ENCODE assay signal across 13 cellular contexts in genomic region chr2:86675611-86676015, GRCh38. TPM values are rescaled to one million over a fixed set of nuclear protein-coding genes. Genes with fewer than 3 reads are reported as not detected.
A peak's percentile ranks its signal among the peaks of the same experiment; 100 is the strongest.
DNase-seq lines count a peak whose midpoint lies in the region; ATAC-seq and TF ChIP-seq lines count a peak whose summit lies in the region.
"Had no signal": no experiment of that assay in that cellular context is flagged by ENCODE, and none has a peak within 500 bp of the region (broad histone marks: within the 10 kb centered on the region; RNA-seq: fewer than 3 reads in every experiment).

No MANE protein-coding gene starts in this region.

- no peak for TF ChIP-seq POLR2A in body of pancreas (IDR thresholded peaks at IDR 0.05)
- no peak for TF ChIP-seq POLR2A in right lobe of liver (IDR thresholded peaks at IDR 0.05)

- H3K4me1 Mint-ChIP-seq in T-helper 17 cell, result peaks cover 4% of the 10 kb centered on the region

- no peak for DNase-seq in GM12864 (ENCODE audit: low read depth)
- peak; percentile 64 for DNase-seq in LNCaP clone FGC (ENCODE audit: low read depth)
- peak; percentile 51 to 72 (median 61) for DNase-seq in body of pancreas
- peak in 1 of 3 donors; percentile 48 for DNase-seq in right lobe of liver
- no peak for DNase-seq in amniotic stem cell (lab: John Stamatoyannopoulos, UW)
- DNase-seq in T-helper 17 cell, result no peak
- DNase-seq: activated CD4-positive, alpha-beta T cell treated with anti-CD3 and anti-CD28 coated beads, Interleukin-2, amount 50 U/mL, for 48 hours; COR-L47; effector CD8-positive, alpha-beta T cell; NCI-H2227 treated with DMSO at 0.1 percent for 48 hours had no signal

- no peak overlapping the region for H3K27ac ChIP-seq in body of pancreas
- H3K27ac ChIP-seq in right lobe of liver, result no peak overlapping the region

- peaks cover 5% of the 10 kb centered on the region for H3K36me3 Mint-ChIP-seq in T-helper 17 cell (ENCODE audit: low read depth)
- H3K36me3 Mint-ChIP-seq: T-cell had no signal

- H3K27ac Mint-ChIP-seq in T-helper 17 cell, result no peak overlapping the region
- H3K27ac Mint-ChIP-seq: T-cell had no signal

- intact Hi-C loops in body of pancreas (cut with DNase I) (no loop called here), right lobe of liver (cut with DNase I) (no loop called here)

- H3K4me3 ChIP-seq in GM12864 (ENCODE audit: low read depth, low read length), result no peak overlapping the region
- no peak overlapping the region for H3K4me3 ChIP-seq in LNCaP clone FGC (ENCODE audit: low read depth, low read length)
- H3K4me3 ChIP-seq in body of pancreas, result no peak overlapping the region
- no peak overlapping the region for H3K4me3 ChIP-seq in right lobe of liver

- 23 to 37% methylated on average over 3 of the region's 3 CpGs for WGBS in body of pancreas, 2 donors
- 25% methylated on average over 3 of the region's 3 CpGs for WGBS in right lobe of liver (ENCODE audit: insufficient coverage, low coverage, low lambda C conversion rate, missing lambda C conversion rate)

- H3K36me3 ChIP-seq in body of pancreas (replicated peaks in 1 of 2; ENCODE audit: insufficient read depth in 1 of 2, low read depth in 2 of 2) (no peaks in the 10 kb centered on the region), right lobe of liver (no peaks in the 10 kb centered on the region)

- H3K4me1 ChIP-seq in body of pancreas (peaks cover 20% of the 10 kb centered on the region), right lobe of liver (peaks cover 0 to 18% (median 7%) of the 10 kb centered on the region in 4 donors)

- TF ChIP-seq CTCF in GM12864 (IDR thresholded peaks at IDR 0.05; ENCODE audit: low read depth, low read length, missing control alignments), result peak; percentile 44
- peak; percentile 52 for TF ChIP-seq CTCF in LNCaP clone FGC (IDR thresholded peaks at IDR 0.05; ENCODE audit: control insufficient read depth, extremely low read depth, insufficient read depth)
- TF ChIP-seq CTCF in body of pancreas (IDR thresholded peaks at IDR 0.05), result peak; percentile 21 to 69 (median 62)
- peak; percentile 45 to 67 (median 59) for TF ChIP-seq CTCF in right lobe of liver (IDR thresholded peaks at IDR 0.05)

- H3K27me3 ChIP-seq in body of pancreas (no peaks in the 10 kb centered on the region), right lobe of liver (no peaks in the 10 kb centered on the region)

- H3K27me3 Mint-ChIP-seq in T-helper 17 cell, result no peaks in the 10 kb centered on the region
- H3K27me3 Mint-ChIP-seq: T-cell had no signal

- ATAC-seq in body of pancreas, result peak; percentile 72
- ATAC-seq in right lobe of liver, result peak; percentile 69 to 78 (median 75)
- no peak for ATAC-seq in GM19324 (IDR thresholded peaks at IDR 0.05; ENCODE audit: low FRiP score, unreplicated experiment)
- ATAC-seq in GM21360 (IDR thresholded peaks at IDR 0.05; ENCODE audit: unreplicated experiment), result no peak
- no peak for ATAC-seq in T-helper 17 cell
- ATAC-seq: T-cell had no signal

- H3K9me3 ChIP-seq in body of pancreas, result no peaks in the 10 kb centered on the region
- H3K9me3 ChIP-seq in right lobe of liver, result no peaks in the 10 kb centered on the region
- H3K9me3 ChIP-seq in T-helper 17 cell (ENCODE audit: control insufficient read depth, low read length, poor library complexity, severe bottlenecking), result no peaks in the 10 kb centered on the region

- no peak overlapping the region for H3K4me3 Mint-ChIP-seq in T-helper 17 cell
- H3K4me3 Mint-ChIP-seq: T-cell had no signal

RNA-seq across cellular contexts. Expression of gene RMND5A, which starts 44.5 kb away (rescaled TPM):
- total RNA-seq in body of pancreas, result 10 to 100 TPM; 27.4 to 28.5 TPM
- total RNA-seq in right lobe of liver, result 10 to 100 TPM; 22.2 to 45.6 (median 33.8) TPM
- total RNA-seq in T-helper 17 cell, result 10 to 100 TPM; 28.4 to 42.3 TPM

RNA-seq across cellular contexts. Expression of gene RNF103, which starts 51.9 kb away (rescaled TPM):
- 10 to 100 TPM; 16.2 to 44.4 TPM for total RNA-seq in body of pancreas
- 10 to 100 TPM; 30.6 to 47.7 (median 39.7) TPM for total RNA-seq in right lobe of liver
- total RNA-seq in T-helper 17 cell, result 10 to 100 TPM; 57.2 to 58.7 TPM

Comparison
In these comparisons a context has a peak if more than half of its experiments do, and no peak if none do; other contexts are left out.
1. DNase-seq: peak in LNCaP clone FGC (single experiment) and body of pancreas (4 of 4); none in GM12864 (single experiment), amniotic stem cell (single experiment) and T-helper 17 cell (0 of 3).
2. ATAC-seq: peak in body of pancreas (single experiment) and right lobe of liver (4 of 4); none in GM19324 (single experiment), GM21360 (single experiment) and T-helper 17 cell (single experiment).
3. Peak in every context shown above with its lines, with median percentiles within 50 percentile points of each other: CTCF ChIP-seq.